ENCODE assay signal across 32 cellular contexts in genomic region chr22:26289486-26290250, GRCh38.
"Had no signal": no experiment of that assay in that cellular context is flagged by ENCODE, and none has a peak within 500 bp of the region (broad histone marks: within the 10 kb centered on the region; RNA-seq: fewer than 3 reads in every experiment).

No MANE protein-coding gene starts in this region.

- H3K9me3 Mint-ChIP-seq: activated B cell treated with CpG ODN at 0.5 μM for 24 hours; activated T-helper 1 cell treated with anti-CD3 and anti-CD28 coated beads, Interleukin-12 subunit alpha, Interleukin-12 subunit beta, Interleukin-2, Interleukin-4 antibody, amounts not matched to agents 30 ng/mL and 10 ng/mL and 1 ng/mL, durations not matched to agents 14 hours and 24 hours and 36 hours; activated T-helper 2 cell treated with anti-CD3 and anti-CD28 coated beads, Interferon-gamma antibody, Interleukin-2, Interleukin-4, amounts not matched to agents 10 μg/mL and 5 μg/mL and 100 μg/mL, durations not matched to agents 14 hours and 24 hours and 36 hours; effector memory CD8-positive, alpha-beta T cell; T-helper 2 cell treated with Interferon-gamma antibody and Interleukin-4, amounts not matched to agents 5 μg/mL and 100 μg/mL, for 36 hours had no signal

- H3K36me3 ChIP-seq: brain microvascular endothelial cell, esophagus muscularis mucosa, gastroesophageal sphincter, heart right ventricle, WERI-Rb-1 had no signal

- H3K4me3 Mint-ChIP-seq: activated B cell treated with CpG ODN at 0.5 μM for 24 hours; activated CD8-positive, alpha-beta memory T cell treated with anti-CD3 and anti-CD28 coated beads, Interleukin-2, amount 10 ng/mL, durations not matched to agents 7 days and 5 days; activated CD8-positive, alpha-beta T cell treated with anti-CD3 and anti-CD28 coated beads, Interleukin-2, amount 10 ng/mL, durations not matched to agents 7 days and 5 days; activated naive CD4-positive, alpha-beta T cell treated with anti-CD3 and anti-CD28 coated beads, Interleukin-2, amount 10 ng/mL, durations not matched to agents 7 days and 5 days; activated naive CD8-positive, alpha-beta T cell treated with anti-CD3 and anti-CD28 coated beads, Interleukin-2, amount 10 ng/mL, durations not matched to agents 7 days and 5 days; activated T-helper 1 cell treated with anti-CD3 and anti-CD28 coated beads, Interleukin-12 subunit alpha, Interleukin-12 subunit beta, Interleukin-2, Interleukin-4 antibody, amounts not matched to agents 30 ng/mL and 10 ng/mL and 1 ng/mL, durations not matched to agents 14 hours and 24 hours and 36 hours; effector memory CD8-positive, alpha-beta T cell; T-helper 17 cell; T-helper 2 cell treated with Interferon-gamma antibody and Interleukin-4, amounts not matched to agents 5 μg/mL and 100 μg/mL, for 36 hours had no signal

- H3K27ac ChIP-seq: brain microvascular endothelial cell, esophagus muscularis mucosa, gastroesophageal sphincter, heart right ventricle, WERI-Rb-1 had no signal

- ATAC-seq: activated CD4-positive, CD25-positive, alpha-beta regulatory T cell treated with anti-CD3 and anti-CD28 coated beads, Interleukin-2, amount 50 U/mL, for 24 hours; activated CD8-positive, alpha-beta memory T cell treated with anti-CD3 and anti-CD28 coated beads, Interleukin-2, amount 10 ng/mL, durations not matched to agents 7 days and 5 days; activated CD8-positive, alpha-beta T cell treated with anti-CD3 and anti-CD28 coated beads, Interleukin-2, amount 10 ng/mL, durations not matched to agents 7 days and 5 days; activated naive CD4-positive, alpha-beta T cell treated with anti-CD3 and anti-CD28 coated beads, Interleukin-2, amount 50 U/mL, for 72 hours; effector memory CD8-positive, alpha-beta T cell; gastroesophageal sphincter; heart right ventricle; T-helper 17 cell had no signal

- H3K4me1 ChIP-seq: esophagus muscularis mucosa, gastroesophageal sphincter, heart right ventricle had no signal

- DNase-seq: activated B cell treated with CpG ODN at 0.5 μM for 24 hours; activated CD4-positive, alpha-beta T cell treated with anti-CD3 and anti-CD28 coated beads for 48 hours; activated CD4-positive, alpha-beta T cell treated with anti-CD3 and anti-CD28 coated beads, Interleukin-2, amount 50 U/mL, for 1 hour; activated CD4-positive, alpha-beta T cell treated with anti-CD3 and anti-CD28 coated beads, Interleukin-2, amount 50 U/mL, for 48 hours; activated CD8-positive, alpha-beta memory T cell treated with anti-CD3 and anti-CD28 coated beads, Interleukin-2, amount 10 ng/mL, durations not matched to agents 7 days and 5 days; activated CD8-positive, alpha-beta memory T cell treated with anti-CD3 and anti-CD28 coated beads, Interleukin-2, amount 50 U/mL, for 4 hours; activated CD8-positive, alpha-beta T cell treated with anti-CD3 and anti-CD28 coated beads, Interleukin-2, amount 10 ng/mL, durations not matched to agents 7 days and 5 days; activated effector memory CD4-positive, alpha-beta T cell treated with anti-CD3 and anti-CD28 coated beads, Interleukin-2, amount 50 U/mL, for 16 hours; activated naive CD4-positive, alpha-beta T cell treated with anti-CD3 and anti-CD28 coated beads, Interleukin-2, amount 10 ng/mL, durations not matched to agents 7 days and 5 days; activated naive CD8-positive, alpha-beta T cell treated with anti-CD3 and anti-CD28 coated beads, Interleukin-2, amount 10 ng/mL, durations not matched to agents 7 days and 5 days; activated T-cell treated with anti-CD3 and anti-CD28 coated beads, Interleukin-2, amount 50 U/mL, for 1 hour; activated T-cell treated with anti-CD3 and anti-CD28 coated beads, Interleukin-2, amount 50 U/mL, for 48 hours; brain microvascular endothelial cell; caudate nucleus; cortex of kidney; dermis blood vessel endothelial cell; effector CD4-positive, alpha-beta T cell; effector memory CD8-positive, alpha-beta T cell; erythroblast; foreskin melanocyte; heart right ventricle; T-helper 1 cell; T-helper 17 cell; T1000; WERI-Rb-1 had no signal

- H3K27ac Mint-ChIP-seq: activated B cell treated with CpG ODN at 0.5 μM for 24 hours; activated CD8-positive, alpha-beta memory T cell treated with anti-CD3 and anti-CD28 coated beads, Interleukin-2, amount 10 ng/mL, durations not matched to agents 7 days and 5 days; activated CD8-positive, alpha-beta T cell treated with anti-CD3 and anti-CD28 coated beads, Interleukin-2, amount 10 ng/mL, durations not matched to agents 7 days and 5 days; activated naive CD4-positive, alpha-beta T cell treated with anti-CD3 and anti-CD28 coated beads, Interleukin-2, amount 10 ng/mL, durations not matched to agents 7 days and 5 days; activated naive CD4-positive, alpha-beta T cell treated with anti-CD3 and anti-CD28 coated beads, Interleukin-2, amount 50 U/mL, for 72 hours; activated naive CD8-positive, alpha-beta T cell treated with anti-CD3 and anti-CD28 coated beads, Interleukin-2, amount 10 ng/mL, durations not matched to agents 7 days and 5 days; activated T-helper 1 cell treated with anti-CD3 and anti-CD28 coated beads, Interleukin-12 subunit alpha, Interleukin-12 subunit beta, Interleukin-2, Interleukin-4 antibody, amounts not matched to agents 30 ng/mL and 10 ng/mL and 1 ng/mL, durations not matched to agents 14 hours and 24 hours and 36 hours; activated T-helper 2 cell treated with anti-CD3 and anti-CD28 coated beads, Interferon-gamma antibody, Interleukin-2, Interleukin-4, amounts not matched to agents 10 μg/mL and 5 μg/mL and 100 μg/mL, durations not matched to agents 14 hours and 24 hours and 36 hours; effector memory CD8-positive, alpha-beta T cell; T-helper 17 cell; T-helper 2 cell treated with Interferon-gamma antibody and Interleukin-4, amounts not matched to agents 5 μg/mL and 100 μg/mL, for 36 hours had no signal

- H3K27me3 ChIP-seq: brain microvascular endothelial cell had no signal

- H3K9me3 ChIP-seq: esophagus muscularis mucosa, gastroesophageal sphincter, heart right ventricle had no signal

- H3K36me3 Mint-ChIP-seq: activated naive CD4-positive, alpha-beta T cell treated with anti-CD3 and anti-CD28 coated beads, Interleukin-2, amount 10 ng/mL, durations not matched to agents 7 days and 5 days; activated naive CD4-positive, alpha-beta T cell treated with anti-CD3 and anti-CD28 coated beads, Interleukin-2, amount 50 U/mL, for 72 hours; activated naive CD8-positive, alpha-beta T cell treated with anti-CD3 and anti-CD28 coated beads, Interleukin-2, amount 10 ng/mL, durations not matched to agents 7 days and 5 days had no signal

- H3K4me3 ChIP-seq: esophagus muscularis mucosa, gastroesophageal sphincter, heart right ventricle had no signal
